Comparison of ENCODE assay signal across 1 cellular context in genomic region chr10:92590623-92591549, GRCh38.
A peak's percentile ranks its signal among the peaks of the same experiment; 100 is the strongest.
TF ChIP-seq lines count a peak whose summit lies in the region.

No MANE protein-coding gene starts in this region.

TF ChIP-seq in GM12878, 131 proteins besides CTCF, POLR2A, EP300 and RAD21 (continued from another document):
- TF ChIP-seq IRF5 (IDR thresholded peaks at IDR 0.05; ENCODE audit: borderline replicate concordance): no peak
- TF ChIP-seq TCF3 (IDR thresholded peaks at IDR 0.05; ENCODE audit: borderline replicate concordance, insufficient read depth, low read depth, low read length): no peak
- TF ChIP-seq RELB (IDR thresholded peaks at IDR 0.05; ENCODE audit: low read depth): 0 out of 2 replicates have a peak, but pooled peaks have one; percentile 2
- 0 out of 2 replicates have a peak, but pooled peaks have one; percentile 25 for TF ChIP-seq NBN (IDR thresholded peaks at IDR 0.05)
- no peak for TF ChIP-seq CHD2 (IDR thresholded peaks at IDR 0.05; ENCODE audit: borderline replicate concordance, low read depth, low read length)
- no peak for TF ChIP-seq TARDBP (IDR thresholded peaks at IDR 0.05; ENCODE audit: borderline replicate concordance)
- TF ChIP-seq SRF (IDR thresholded peaks at IDR 0.05; ENCODE audit: low read depth in 2 of 2, low read length in 2 of 2): no peak
- no peak for TF ChIP-seq SREBF2 (IDR thresholded peaks at IDR 0.05; ENCODE audit: low read length)
- peak; percentile 17; the same call in 1 of the 3 replicates for TF ChIP-seq POU2F2 (IDR thresholded peaks at IDR 0.05; ENCODE audit: borderline replicate concordance, low read depth, low read length)
- no peak for TF ChIP-seq RUNX3 (IDR thresholded peaks at IDR 0.05; ENCODE audit: low read length)
- TF ChIP-seq NFIC (IDR thresholded peaks at IDR 0.05; ENCODE audit: low read depth, low read length): 0 out of 2 replicates have a peak, but pooled peaks have one; percentile 28
- no peak for TF ChIP-seq HCFC1 (IDR thresholded peaks at IDR 0.05; ENCODE audit: low read length)
- TF ChIP-seq RB1 (IDR thresholded peaks at IDR 0.05; ENCODE audit: borderline replicate concordance): no peak
- TF ChIP-seq PAX8 (IDR thresholded peaks at IDR 0.05): peak; percentile 44; the same call in 1 of the 2 replicates
